In the genomic region with DNA sequence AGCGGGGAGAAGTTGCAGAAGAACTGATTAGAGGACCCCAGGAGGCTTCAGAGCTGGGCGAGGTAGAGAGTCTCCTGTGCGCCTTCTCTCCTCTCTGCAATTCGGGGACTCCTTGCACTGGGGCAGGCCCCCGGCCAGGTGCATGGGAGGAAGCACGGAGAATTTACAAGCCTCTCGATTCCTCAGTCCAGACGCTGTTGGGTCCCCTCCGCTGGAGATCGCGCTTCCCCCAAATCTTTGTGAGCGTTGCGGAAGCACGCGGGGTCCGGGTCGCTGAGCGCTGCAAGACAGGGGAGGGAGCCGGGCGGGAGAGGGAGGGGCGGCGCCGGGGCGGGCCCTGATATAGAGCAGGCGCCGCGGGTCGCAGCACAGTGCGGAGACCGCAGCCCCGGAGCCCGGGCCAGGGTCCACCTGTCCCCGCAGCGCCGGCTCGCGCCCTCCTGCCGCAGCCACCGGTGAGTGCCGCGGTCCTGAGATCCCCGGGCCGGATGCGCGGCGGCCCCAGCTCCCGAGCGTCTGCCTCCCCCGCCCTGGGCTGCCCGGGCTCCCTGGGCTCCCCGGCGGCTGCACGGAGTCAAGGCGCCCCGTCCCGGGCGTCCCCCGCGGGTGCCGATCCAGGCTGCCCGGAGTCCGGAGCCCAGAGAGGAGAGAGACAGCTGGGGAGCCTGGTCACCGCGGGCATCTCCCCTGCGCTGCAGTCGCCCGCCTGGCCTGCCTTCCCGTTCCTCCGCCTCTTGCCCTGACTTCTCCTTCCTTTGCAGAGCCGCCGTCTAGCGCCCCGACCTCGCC, we compare ENCODE assay signal across 8 cellular contexts. TPM values are rescaled to one million over a fixed set of nuclear protein-coding genes. Genes with fewer than 3 reads are reported as not detected.
DNase-seq lines count a peak whose midpoint lies in the region; ATAC-seq and TF ChIP-seq lines count a peak whose summit lies in the region.

A gene (plus strand): TSS at position 369 of the 789 bp plus-strand sequence. CDS start 424 bp downstream, outside the sequence.

- intact Hi-C loops in activated CD4-positive, alpha-beta memory T cell treated with anti-CD3 and anti-CD28 coated beads for 36 hours (cut with micrococcal nuclease) = loop anchor here (1.0 kb wide), 1 partner anchor 11 kb away; no protein-coding TSS in a partner anchor

- peaks cover 2% of the 10 kb centered on the region for H3K36me3 Mint-ChIP-seq in activated CD4-positive, alpha-beta memory T cell treated with anti-CD3 and anti-CD28 coated beads for 36 hours
- peaks cover 4% of the 10 kb centered on the region for H3K36me3 Mint-ChIP-seq in type B pancreatic cell

- H3K4me1 Mint-ChIP-seq in activated CD4-positive, alpha-beta memory T cell treated with anti-CD3 and anti-CD28 coated beads for 36 hours (ENCODE audit: low read depth) = peaks cover 36% of the 10 kb centered on the region
- peaks cover 27% of the 10 kb centered on the region for H3K4me1 Mint-ChIP-seq in type B pancreatic cell (ENCODE audit: unreplicated experiment)

- H3K27me3 Mint-ChIP-seq in activated CD4-positive, alpha-beta memory T cell treated with anti-CD3 and anti-CD28 coated beads for 36 hours = peaks cover 38% of the 10 kb centered on the region
- H3K27me3 Mint-ChIP-seq in type B pancreatic cell = peaks cover 72% of the 10 kb centered on the region

- no peak within 1 kb of the TSS for H3K27ac Mint-ChIP-seq in activated CD4-positive, alpha-beta memory T cell treated with anti-CD3 and anti-CD28 coated beads for 36 hours
- H3K27ac Mint-ChIP-seq in type B pancreatic cell = peak within 1 kb of the TSS; percentile 75

- H3K9me3 Mint-ChIP-seq in activated CD4-positive, alpha-beta memory T cell treated with anti-CD3 and anti-CD28 coated beads for 36 hours = no peaks in the 10 kb centered on the region
- H3K9me3 Mint-ChIP-seq in type B pancreatic cell = no peaks in the 10 kb centered on the region

- 1% methylated on average over 26 to 74 of the region's 74 CpGs for WGBS in esophagus, 2 donors

- ATAC-seq in HG03439 (IDR thresholded peaks at IDR 0.05; ENCODE audit: unreplicated experiment) = no peak

- peak within 1 kb of the TSS; percentile 17 to 23 for H3K27ac ChIP-seq in esophagus (ENCODE audit: low read depth in 2 of 2, low read length in 1 of 2)

- H3K4me3 ChIP-seq in MG63 (peak within 1 kb of the TSS; percentile 66), esophagus (ENCODE audit: low read depth in 1 of 2, low read length in 2 of 2) (peak within 1 kb of the TSS; percentile 63)

- H3K4me3 Mint-ChIP-seq in activated CD4-positive, alpha-beta memory T cell treated with anti-CD3 and anti-CD28 coated beads for 36 hours = peak within 1 kb of the TSS; percentile 75
- peak within 1 kb of the TSS; percentile 95 for H3K4me3 Mint-ChIP-seq in type B pancreatic cell

- H3K27me3 ChIP-seq in MG63 (no peaks in the 10 kb centered on the region), esophagus (ENCODE audit: control insufficient read depth in 1 of 2, insufficient read depth in 2 of 2, low read length in 2 of 2) (no peaks in the 10 kb centered on the region)

- DNase-seq in NCI-H1417 (lab: John Stamatoyannopoulos, UW) (peak in 2 of 3 experiments; percentile 44 to 58), NCI-H1417 treated with DMSO at 0.1 percent for 48 hours (lab: John Stamatoyannopoulos, UW) (no peak), MG63 (peak; percentile 68), myocyte (ENCODE audit: low read depth) (peak; percentile 75), type B pancreatic cell (ENCODE audit: extremely low spot score, unreplicated experiment) (no peak)
- DNase-seq in activated CD4-positive, alpha-beta memory T cell treated with anti-CD3 and anti-CD28 coated beads for 36 hours = peak; percentile 51

- H3K36me3 ChIP-seq in MG63 = peaks cover 46% of the 10 kb centered on the region
- H3K36me3 ChIP-seq in esophagus (ENCODE audit: control insufficient read depth in 2 of 2, insufficient read depth in 2 of 2, low read length in 1 of 2) = peaks cover 0 to 15% of the 10 kb centered on the region in 2 donors

- H3K9me3 ChIP-seq in MG63 = no peaks in the 10 kb centered on the region
- H3K9me3 ChIP-seq in esophagus (ENCODE audit: control insufficient read depth in 2 of 2, insufficient read depth in 1 of 2, low read depth in 1 of 2, low read length in 1 of 2) = no peaks in the 10 kb centered on the region

- TF ChIP-seq CTCF in type B pancreatic cell (conservative IDR thresholded peaks at IDR 0.05) = no peak

- peaks cover 6 to 27% of the 10 kb centered on the region in 2 donors for H3K4me1 ChIP-seq in esophagus (ENCODE audit: control insufficient read depth in 2 of 2, insufficient read depth in 2 of 2, low read length in 1 of 2)

- CTCF ChIA-PET in activated CD4-positive, alpha-beta memory T cell treated with anti-CD3 and anti-CD28 coated beads for 36 hours (lab: Charles Lee) = interaction anchor here (1.0 to 1.5 kb wide), 5 partner anchors 22 to 169 kb away, joined by 3 to 9 read pairs (median 5); no protein-coding TSS in a partner anchor

- POLR2A ChIA-PET in activated CD4-positive, alpha-beta memory T cell treated with anti-CD3 and anti-CD28 coated beads for 36 hours (lab: Charles Lee) = no interaction called here

RNA-seq across cellular contexts. Expression of the gene that starts here (rescaled TPM):
- total RNA-seq in MG63 (2014; rRNA removed; shearing (Covaris generic); ENCODE audit: low replicate concordance) = 169 and 219 TPM in 2 replicates
- under 1 TPM; 0.45 to 0.73 TPM for total RNA-seq in activated CD4-positive, alpha-beta memory T cell treated with anti-CD3 and anti-CD28 coated beads for 36 hours
- polyA plus RNA-seq in esophagus = 10 to 100 TPM in 1 of 2 donors, 1 to 10 TPM in 1; 7.0 to 13.7 TPM
- 154 and 166 TPM in 2 replicates for total RNA-seq in myocyte
- polyA plus RNA-seq in myocyte (2012) = 336 TPM
- 3.5 and 5.5 TPM in 2 replicates for total RNA-seq in type B pancreatic cell (ENCODE audit: low replicate concordance)

Comparison
In these comparisons a context has a peak if more than half of its experiments do, and no peak if none do; other contexts are left out.
1. RNA of the gene that starts here (total RNA-seq): 169 to 219 TPM in MG63 and 154 to 166 TPM in myocyte; 3.5 to 5.5 TPM in type B pancreatic cell and 0.45 to 0.73 TPM in activated CD4-positive, alpha-beta memory T cell treated with anti-CD3 and anti-CD28 coated beads for 36 hours; every median in the first group is over 10 times any median in the second.
2. DNase-seq: peak in NCI-H1417 (2 of 3), MG63 (single experiment) and myocyte (single experiment); none in NCI-H1417 treated with DMSO at 0.1 percent for 48 hours (single experiment) and type B pancreatic cell (single experiment).
3. Peak in DNase-seq in activated CD4-positive, alpha-beta memory T cell treated with anti-CD3 and anti-CD28 coated beads for 36 hours; RNA of the gene not detected or under 1 TPM.